ENCODE assay signal across 10 cellular contexts in the genomic region with DNA sequence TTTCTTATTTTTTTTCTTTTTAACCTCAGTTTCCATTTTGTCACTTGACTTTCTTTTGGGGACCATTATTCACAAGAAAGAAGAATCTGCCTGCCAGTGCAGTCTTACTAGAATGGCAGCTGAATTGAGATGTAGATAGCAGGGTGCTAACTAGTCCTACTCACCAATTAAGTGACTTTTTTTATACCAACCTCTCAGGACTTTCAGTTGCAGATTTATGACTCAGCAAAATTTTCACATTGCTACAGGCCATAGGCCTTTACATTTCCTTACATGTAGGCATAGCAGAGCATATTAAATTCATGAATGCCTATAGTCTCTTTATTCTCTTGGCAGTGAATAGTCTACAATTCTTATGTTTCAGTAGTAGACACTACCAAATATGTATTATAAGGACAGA. TPM values are rescaled to one million over a fixed set of nuclear protein-coding genes. Genes with fewer than 3 reads are reported as not detected.
DNase-seq lines count a peak whose midpoint lies in the region; ATAC-seq, FAIRE-seq and TF ChIP-seq lines count a peak whose summit lies in the region.
"Had no signal": no experiment of that assay in that cellular context is flagged by ENCODE, and none has a peak within 500 bp of the region (broad histone marks: within the 10 kb centered on the region; RNA-seq: fewer than 3 reads in every experiment).

No MANE protein-coding gene starts in this region.

- H3K4me3 ChIP-seq in ACC112 (ENCODE audit: low read depth, low read length) = no peak overlapping the region
- H3K4me3 ChIP-seq in K562 = no peak overlapping the region

- H3K27me3 ChIP-seq in ACC112 (ENCODE audit: insufficient read depth, low read length) (no peaks in the 10 kb centered on the region), K562 (ENCODE audit: control insufficient read depth in 2 of 2, insufficient read depth in 2 of 2, low read length in 2 of 2) (no peaks in the 10 kb centered on the region)

- H3K36me3 ChIP-seq in ACC112 (ENCODE audit: insufficient read depth, low read length) (peaks cover 5% of the 10 kb centered on the region; the same call in 1 of the 2 replicates), K562 (ENCODE audit: control insufficient read depth, insufficient read depth, low read length) (peaks cover 2% of the 10 kb centered on the region; the same call in 1 of the 3 replicates)

- FAIRE-seq in K562 (lab: Jason Lieb, UNC) = no peak
- FAIRE-seq: colon had no signal

- H3K79me2 ChIP-seq in ACC112 (ENCODE audit: control insufficient read depth, insufficient read depth, low read length, unreplicated experiment) = peaks cover 3% of the 10 kb centered on the region
- H3K79me2 ChIP-seq in K562 (ENCODE audit: control insufficient read depth, insufficient read depth, low read length) = no peaks in the 10 kb centered on the region

- peak; percentile 31 for ATAC-seq in GM19463 (IDR thresholded peaks at IDR 0.05; ENCODE audit: unreplicated experiment)
- peak; percentile 41 for ATAC-seq in HG03439 (IDR thresholded peaks at IDR 0.05; ENCODE audit: unreplicated experiment)
- peak; percentile 58; the same call in 1 of the 3 replicates for ATAC-seq in K562
- ATAC-seq in HG03108 (IDR thresholded peaks at IDR 0.05; ENCODE audit: unreplicated experiment) = no peak
- no peak for ATAC-seq in GM18505 (IDR thresholded peaks at IDR 0.05; ENCODE audit: unreplicated experiment)
- ATAC-seq in SK-N-SH treated with all-trans-retinoic acid at 6 μM for 48 hours = no peak

- no peak overlapping the region for H2AFZ ChIP-seq in ACC112 (ENCODE audit: low read length, unreplicated experiment)
- H2AFZ ChIP-seq in K562 (ENCODE audit: low read depth, low read length) = no peak overlapping the region

- no peak for TF ChIP-seq EP300 in K562 (IDR thresholded peaks at IDR 0.05; ENCODE audit: low read length)

- BruUV-seq in K562 (replicated peaks; lab: Mats Ljungman, UMichigan) = no TSS peak

- H4K20me1 ChIP-seq in K562 (replicated peaks; ENCODE audit: control insufficient read depth, insufficient read depth, low read length) = no peaks in the 10 kb centered on the region

- intact Hi-C loops in K562 (cut with micrococcal nuclease) = no loop called here

- POLR2A ChIA-PET in K562 (lab: Yijun Ruan, JAX) = no interaction called here

- CTCF ChIA-PET in K562 (lab: Yijun Ruan, JAX; ENCODE audit: low intra/inter-chr PET ratio) = no interaction called here

- TF ChIP-seq POLR2A in K562 (conservative IDR thresholded peaks at IDR 0.05) (no peak), GM18505 (IDR thresholded peaks at IDR 0.05; ENCODE audit: borderline replicate concordance, extremely low read depth, insufficient read depth, insufficient read length) (no peak)

- no peak overlapping the region for H3K4me2 ChIP-seq in K562 (ENCODE audit: insufficient read depth, low read length)

- H3K9ac ChIP-seq in K562 (ENCODE audit: insufficient read depth in 1 of 2, low read depth in 2 of 2, low read length in 2 of 2) = no peak overlapping the region

- H3K9me3 ChIP-seq in K562 (replicated peaks; ENCODE audit: control insufficient read depth, insufficient read depth, low read depth, low read length) = no peaks in the 10 kb centered on the region

- TF ChIP-seq RAD21 in K562 (CRISPR knock-in tag; conservative IDR thresholded peaks at IDR 0.05 in 1 of 2, IDR thresholded peaks at IDR 0.05 in 1 of 2) = no peak

- H3K9me1 ChIP-seq in K562 (ENCODE audit: control insufficient read depth, insufficient read depth, low read length) = no peaks in the 10 kb centered on the region

- H3K27ac ChIP-seq in ACC112 (ENCODE audit: low read depth, low read length) (0 out of 2 replicates have a peak overlapping the region, but pooled peaks have one; percentile 18), K562 (ENCODE audit: extremely low read depth, low read depth, low read length) (peak overlapping the region; percentile 7; the same call in 1 of the 3 replicates)

- H3K4me1 ChIP-seq in ACC112 (ENCODE audit: control insufficient read depth, insufficient read depth, low read length, unreplicated experiment) (peaks cover 11% of the 10 kb centered on the region), K562 (replicated peaks in 1 of 2; ENCODE audit: control insufficient read depth in 2 of 2, insufficient read depth in 2 of 2, low read length in 2 of 2) (no peaks in the 10 kb centered on the region; a peak in 1 of 5 replicates)

- in situ Hi-C loops in K562 (cut with MboI) = no loop called here

- peak in 2 of 4 experiments; percentile 10 to 14 for DNase-seq in K562 (ENCODE audit: extremely low read depth in 1 of 4, low spot score in 3 of 4)
- DNase-seq in D341Med (ENCODE audit: low spot score) = no peak
- DNase-seq: activated effector memory CD4-positive, alpha-beta T cell treated with Interleukin-2 at 50 U/mL for 16 hours had no signal

- TF ChIP-seq CTCF in K562 (IDR thresholded peaks at IDR 0.05 in 2 of 3, conservative IDR thresholded peaks at IDR 0.05 in 1 of 3; ENCODE audit: insufficient read depth in 2 of 3, low read depth in 1 of 3, low read length in 3 of 3) = no peak

TF ChIP-seq in K562, 482 proteins besides CTCF, POLR2A, EP300 and RAD21 (continues in another document):
- TF ChIP-seq, protein P1, sequence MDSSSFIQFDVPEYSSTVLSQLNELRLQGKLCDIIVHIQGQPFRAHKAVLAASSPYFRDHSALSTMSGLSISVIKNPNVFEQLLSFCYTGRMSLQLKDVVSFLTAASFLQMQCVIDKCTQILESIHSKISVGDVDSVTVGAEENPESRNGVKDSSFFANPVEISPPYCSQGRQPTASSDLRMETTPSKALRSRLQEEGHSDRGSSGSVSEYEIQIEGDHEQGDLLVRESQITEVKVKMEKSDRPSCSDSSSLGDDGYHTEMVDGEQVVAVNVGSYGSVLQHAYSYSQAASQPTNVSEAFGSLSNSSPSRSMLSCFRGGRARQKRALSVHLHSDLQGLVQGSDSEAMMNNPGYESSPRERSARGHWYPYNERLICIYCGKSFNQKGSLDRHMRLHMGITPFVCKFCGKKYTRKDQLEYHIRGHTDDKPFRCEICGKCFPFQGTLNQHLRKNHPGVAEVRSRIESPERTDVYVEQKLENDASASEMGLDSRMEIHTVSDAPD (CRISPR knock-in tag; IDR thresholded peaks at IDR 0.05) = no peak
- no peak for TF ChIP-seq YY1 (IDR thresholded peaks at IDR 0.05; ENCODE audit: borderline replicate concordance in 1 of 3, control insufficient read depth in 1 of 3, extremely low read depth in 1 of 3, insufficient read depth in 3 of 3, insufficient read length in 1 of 3, insufficient replicate concordance in 2 of 3, low read depth in 1 of 3, low read length in 2 of 3)

TF ChIP-seq in SK-N-SH treated with all-trans-retinoic acid at 6 μM for 48 hours, 23 proteins besides CTCF, POLR2A, EP300 and RAD21 (continues in another document):
- TF ChIP-seq ISL1 (CRISPR knock-in tag; IDR thresholded peaks at IDR 0.05) = no peak

RNA-seq across cellular contexts. Expression of gene FKTN, which starts 54.1 kb away (rescaled TPM):
- 13.5 and 45.9 TPM in 2 replicates for total RNA-seq in K562 (2011; cell fraction: chromatin; rRNA removed; ENCODE audit: low replicate concordance)
- 2.3 and 10.0 TPM in 2 replicates for total RNA-seq in K562 (2011; cell fraction: nucleolus; rRNA removed)
- total RNA-seq in K562 (2011; cell fraction: nucleoplasm; rRNA removed) = 13.3 and 19.0 TPM in 2 replicates
- total RNA-seq in K562 (2014; rRNA removed) (5.3 and 5.4 TPM in 2 replicates), K562 (2014; rRNA removed; fragmentation: Illumina TruSeq; extraction: Trizol) (16.3 and 18.3 TPM in 2 replicates), K562 (2015; rRNA removed; fragmentation: Illumina TruSeq; extraction: Trizol) (9.5 and 11.4 TPM in 2 replicates), K562 (2021) (10.1 and 10.4 TPM in 2 replicates)
- polyA plus RNA-seq in K562 (2011; rRNA removed) (8.4 and 13.9 TPM in 2 replicates), K562 (2014; fragmentation: Illumina TruSeq; extraction: Trizol) (10.5 and 12.6 TPM in 2 replicates), K562 (2014; fragmentation: Nextera tagmentation; extraction: Ambion mirVana) (1 to 10 TPM; 5.9 to 6.0 TPM), K562 (2014; rRNA removed) (7.5 and 7.9 TPM in 2 replicates)
- 1.6 and 2.3 TPM in 2 replicates for polyA plus RNA-seq in K562 (2011; cell fraction: cytosol; rRNA removed)
- 15.2 and 15.7 TPM in 2 replicates for polyA plus RNA-seq in K562 (2011; cell fraction: nucleus; rRNA removed)
- polyA plus RNA-seq in K562 (2012) = 6.1 and 9.0 TPM in 2 replicates
- polyA minus RNA-seq in K562 (2011; rRNA and poly(A)+ RNA removed) = 18.7 and 22.8 TPM in 2 replicates
- polyA minus RNA-seq in K562 (2011; cell fraction: cytosol; rRNA and poly(A)+ RNA removed) = 4.2 and 6.0 TPM in 2 replicates
- polyA minus RNA-seq in K562 (2011; cell fraction: nucleus; rRNA and poly(A)+ RNA removed) = 12.1 and 22.5 TPM in 2 replicates

RNA-seq across cellular contexts. Expression of gene FSD1L, which starts 56.0 kb away (rescaled TPM):
- total RNA-seq in K562 (2011; cell fraction: chromatin; rRNA removed; ENCODE audit: low replicate concordance) = 9.8 and 34.0 TPM in 2 replicates
- total RNA-seq in K562 (2011; cell fraction: nucleolus; rRNA removed) = 3.2 and 5.9 TPM in 2 replicates
- total RNA-seq in K562 (2011; cell fraction: nucleoplasm; rRNA removed) = 12.6 and 20.4 TPM in 2 replicates
- total RNA-seq in K562 (2014; rRNA removed) = 0.95 and 1.9 TPM in 2 replicates
- 3.1 and 5.4 TPM in 2 replicates for total RNA-seq in K562 (2014; rRNA removed; fragmentation: Illumina TruSeq; extraction: Trizol)
- total RNA-seq in K562 (2015; rRNA removed; fragmentation: Illumina TruSeq; extraction: Trizol) = 3.4 and 4.2 TPM in 2 replicates
- total RNA-seq in K562 (2021) = 2.2 and 2.5 TPM in 2 replicates
- polyA plus RNA-seq in K562 (2011; rRNA removed) = 2.5 and 3.9 TPM in 2 replicates
- 0.12 and 0.49 TPM in 2 replicates for polyA plus RNA-seq in K562 (2011; cell fraction: cytosol; rRNA removed)
- 3.1 and 5.2 TPM in 2 replicates for polyA plus RNA-seq in K562 (2011; cell fraction: nucleus; rRNA removed)
- polyA plus RNA-seq in K562 (2012) = 1.1 and 2.0 TPM in 2 replicates
- 1.8 and 2.1 TPM in 2 replicates for polyA plus RNA-seq in K562 (2014; fragmentation: Illumina TruSeq; extraction: Trizol)
- 1 to 10 TPM; 1.1 to 2.1 TPM for polyA plus RNA-seq in K562 (2014; fragmentation: Nextera tagmentation; extraction: Ambion mirVana)
- polyA plus RNA-seq in K562 (2014; rRNA removed) = 1.1 and 1.3 TPM in 2 replicates
- 7.9 and 10.7 TPM in 2 replicates for polyA minus RNA-seq in K562 (2011; rRNA and poly(A)+ RNA removed)
- 0.91 and 1.8 TPM in 2 replicates for polyA minus RNA-seq in K562 (2011; cell fraction: cytosol; rRNA and poly(A)+ RNA removed)
- 9.8 and 17.7 TPM in 2 replicates for polyA minus RNA-seq in K562 (2011; cell fraction: nucleus; rRNA and poly(A)+ RNA removed)

Comparison
In these comparisons a context has a peak if more than half of its experiments do, and no peak if none do; other contexts are left out.
1. ATAC-seq: peak in GM19463 (single experiment), HG03439 (single experiment) and K562 (single experiment); none in HG03108 (single experiment), GM18505 (single experiment) and SK-N-SH treated with all-trans-retinoic acid at 6 μM for 48 hours (single experiment).